Comparison of ENCODE assay signal across 12 cellular contexts in genomic region chr17:50199211-50199633, GRCh38. TPM values are rescaled to one million over a fixed set of nuclear protein-coding genes. Genes with fewer than 3 reads are reported as not detected.
DNase-seq lines count a peak whose midpoint lies in the region; ATAC-seq, FAIRE-seq and TF ChIP-seq lines count a peak whose summit lies in the region.
"Had no signal": no experiment of that assay in that cellular context is flagged by ENCODE, and none has a peak within 500 bp of the region (broad histone marks: within the 10 kb centered on the region; RNA-seq: fewer than 3 reads in every experiment).

No MANE protein-coding gene starts in this region.

- no peaks in the 10 kb centered on the region for H4K20me1 ChIP-seq in HCT116 (ENCODE audit: insufficient read depth)
- peaks cover 7% of the 10 kb centered on the region; the same call in 1 of the 2 replicates for H4K20me1 ChIP-seq in K562 (replicated peaks; ENCODE audit: control insufficient read depth, insufficient read depth, low read length)

- H3K9me1 ChIP-seq in K562 (ENCODE audit: control insufficient read depth, insufficient read depth, low read length): no peaks in the 10 kb centered on the region

- H3K36me3 ChIP-seq in HCT116 (ENCODE audit: control insufficient read depth in 1 of 2, insufficient read depth in 2 of 2, low read length in 2 of 2) (0 out of 4 replicates have a peak, but pooled peaks cover 0 to 5% of the 10 kb centered on the region in 2 experiments), K562 (ENCODE audit: control insufficient read depth, insufficient read depth, low read length) (no peaks in the 10 kb centered on the region), iPS-18a (ENCODE audit: control insufficient read depth, low read depth, low read length) (peaks cover 5% of the 10 kb centered on the region), stomach (peaks cover 37 to 46% (median 40%) of the 10 kb centered on the region in 4 donors)

- POLR2A ChIA-PET in HCT116 (lab: Charles Lee): interaction anchor here (1.5 to 2.8 kb wide), 3 partner anchors 74 to 95 kb away, joined by 6 to 21 read pairs (median 6); no protein-coding TSS in a partner anchor
- POLR2A ChIA-PET in K562 (lab: Yijun Ruan, JAX): interaction anchor here (1.2 kb wide), 1 partner anchor 11 kb away, joined by 4 read pairs; no protein-coding TSS in a partner anchor
- POLR2A ChIA-PET in activated CD4-positive, alpha-beta T cell treated with anti-CD3 and anti-CD28 coated beads for 36 hours (lab: Charles Lee): no interaction called here

- 18% methylated on average over 6 of the region's 25 CpGs for WGBS in K562 (ENCODE audit: insufficient coverage, low coverage, missing lambda C conversion rate)
- 22 to 49% (median 37%) methylated on average over 20 to 25 of the region's 25 CpGs for WGBS in stomach, 5 donors

- H3K27ac ChIP-seq in HCT116 (ENCODE audit: low read depth, low read length) (peak overlapping the region; percentile 87), K562 (ENCODE audit: extremely low read depth, low read depth, low read length) (no peak overlapping the region), iPS-18a (ENCODE audit: low read length) (no peak overlapping the region), stomach (peak overlapping the region; percentile 70 to 93 (median 90))

- H3K9ac ChIP-seq in HCT116 (ENCODE audit: low read length) (peak overlapping the region; percentile 68), K562 (ENCODE audit: insufficient read depth in 1 of 2, low read depth in 2 of 2, low read length in 2 of 2) (no peak overlapping the region), iPS-18a (ENCODE audit: low read length) (no peak overlapping the region)

- H3K27me3 ChIP-seq in HCT116 (ENCODE audit: insufficient read depth, low read length) (no peaks in the 10 kb centered on the region), K562 (ENCODE audit: control insufficient read depth in 2 of 2, insufficient read depth in 2 of 2, low read length in 2 of 2) (peaks cover 10 to 43% of the 10 kb centered on the region in 2 experiments; a peak in 4 of 5 replicates), iPS-18a (ENCODE audit: control insufficient read depth, insufficient read depth, low read length) (peaks cover 32% of the 10 kb centered on the region), stomach (peaks cover 0 to 45% (median 14%) of the 10 kb centered on the region in 3 donors)

- H3K27ac Mint-ChIP-seq in activated CD4-positive, alpha-beta T cell treated with anti-CD3 and anti-CD28 coated beads for 36 hours: no peak overlapping the region
- H3K27ac Mint-ChIP-seq: activated CD8-positive, alpha-beta memory T cell treated with anti-CD3 and anti-CD28 coated beads, Interleukin-2, amount 10 ng/mL, durations not matched to agents 7 days and 5 days had no signal

- TF ChIP-seq POLR2A in HCT116 (IDR thresholded peaks at IDR 0.05; ENCODE audit: borderline replicate concordance, extremely low read depth, insufficient read depth, insufficient read length): no peak
- no peak for TF ChIP-seq POLR2A in K562 (conservative IDR thresholded peaks at IDR 0.05)
- no peak for TF ChIP-seq POLR2A in stomach (IDR thresholded peaks at IDR 0.05)

- in situ Hi-C loops in K562 (cut with MboI): no loop called here

- H3K9me3 Mint-ChIP-seq in activated CD4-positive, alpha-beta T cell treated with anti-CD3 and anti-CD28 coated beads for 36 hours (ENCODE audit: low read depth): no peaks in the 10 kb centered on the region

- CTCF ChIA-PET in HCT116 (lab: Charles Lee) (interaction anchor here (1.1 to 4.2 kb wide), 17 partner anchors 14 to 280 kb away, joined by 3 to 243 read pairs (median 8); partner anchors contain the start of genes RSAD1 and TMEM92), K562 (lab: Yijun Ruan, JAX; ENCODE audit: low intra/inter-chr PET ratio) (interaction anchor here (0.8 to 5.1 kb wide), 10 partner anchors 30 to 279 kb away, joined by 3 to 147 read pairs (median 8); partner anchors contain the start of genes RSAD1 and TMEM92)
- CTCF ChIA-PET in activated CD4-positive, alpha-beta T cell treated with anti-CD3 and anti-CD28 coated beads for 36 hours (lab: Charles Lee): interaction anchor here (0.5 to 7.3 kb wide), 13 partner anchors 15 to 198 kb away, joined by 3 to 200 read pairs (median 12); partner anchors contain the start of genes LRRC59 and TMEM92

- ATAC-seq in HCT116: no peak
- no peak for ATAC-seq in K562
- ATAC-seq in HG02970 (IDR thresholded peaks at IDR 0.05; ENCODE audit: low FRiP score, unreplicated experiment): no peak
- no peak for ATAC-seq in GM21619 (IDR thresholded peaks at IDR 0.05; ENCODE audit: unreplicated experiment)
- no peak for ATAC-seq in activated CD4-positive, alpha-beta T cell treated with anti-CD3 and anti-CD28 coated beads for 36 hours

- no peak overlapping the region for H3K4me3 Mint-ChIP-seq in activated CD4-positive, alpha-beta T cell treated with anti-CD3 and anti-CD28 coated beads for 36 hours

- TF ChIP-seq RAD21 in HCT116 (IDR thresholded peaks at IDR 0.05; ENCODE audit: low read depth) (no peak), K562 (CRISPR knock-in tag; conservative IDR thresholded peaks at IDR 0.05 in 1 of 2, IDR thresholded peaks at IDR 0.05 in 1 of 2) (no peak)

- peak overlapping the region; percentile 71 to 75 for H3K4me3 ChIP-seq in HCT116 (replicated peaks in 1 of 2; ENCODE audit: low read depth in 1 of 2, low read length in 2 of 2)
- H3K4me3 ChIP-seq in K562: no peak overlapping the region
- H3K4me3 ChIP-seq in iPS-18a (ENCODE audit: low read length): peak overlapping the region; percentile 67
- H3K4me3 ChIP-seq in stomach: peak overlapping the region; percentile 49 to 61 (median 56)

- TF ChIP-seq CTCF in HCT116 (IDR thresholded peaks at IDR 0.05 in 2 of 3, conservative IDR thresholded peaks at IDR 0.05 in 1 of 3; ENCODE audit: borderline replicate concordance in 1 of 3, insufficient read depth in 1 of 3, low read depth in 2 of 3, low read length in 2 of 3) (no peak), K562 (IDR thresholded peaks at IDR 0.05 in 2 of 3, conservative IDR thresholded peaks at IDR 0.05 in 1 of 3; ENCODE audit: insufficient read depth in 2 of 3, low read depth in 1 of 3, low read length in 3 of 3) (no peak), stomach (IDR thresholded peaks at IDR 0.05) (no peak)

- no TSS peak for BruUV-seq in HCT116 (replicated peaks; lab: Mats Ljungman, UMichigan)
- no TSS peak for BruUV-seq in K562 (replicated peaks; lab: Mats Ljungman, UMichigan)

- FAIRE-seq in K562 (lab: Jason Lieb, UNC): no peak

- no peaks in the 10 kb centered on the region for H3K36me3 Mint-ChIP-seq in activated CD4-positive, alpha-beta T cell treated with anti-CD3 and anti-CD28 coated beads for 36 hours (ENCODE audit: low read depth)
- H3K36me3 Mint-ChIP-seq: activated CD8-positive, alpha-beta memory T cell treated with anti-CD3 and anti-CD28 coated beads, Interleukin-2, amount 10 ng/mL, durations not matched to agents 7 days and 5 days had no signal

- H3K9me2 ChIP-seq in HCT116 (ENCODE audit: insufficient read depth): no peaks in the 10 kb centered on the region

- TF ChIP-seq EP300 in K562 (IDR thresholded peaks at IDR 0.05; ENCODE audit: low read length) (no peak), stomach (IDR thresholded peaks at IDR 0.05) (no peak)

- no peaks in the 10 kb centered on the region for H3K79me2 ChIP-seq in HCT116 (ENCODE audit: insufficient read depth, low read length)
- no peaks in the 10 kb centered on the region for H3K79me2 ChIP-seq in K562 (ENCODE audit: control insufficient read depth, insufficient read depth, low read length)

- H3K4me2 ChIP-seq in HCT116 (ENCODE audit: low read length): peak overlapping the region; percentile 99
- no peak overlapping the region for H3K4me2 ChIP-seq in K562 (ENCODE audit: insufficient read depth, low read length)

- H3K4me1 ChIP-seq in HCT116 (ENCODE audit: control insufficient read depth in 1 of 2, insufficient read depth in 2 of 2, low read length in 2 of 2) (peaks cover 10 to 39% of the 10 kb centered on the region in 2 experiments), K562 (replicated peaks in 1 of 2; ENCODE audit: control insufficient read depth in 2 of 2, insufficient read depth in 2 of 2, low read length in 2 of 2) (peaks cover 4 to 25% of the 10 kb centered on the region in 2 experiments; a peak in 3 of 5 replicates), iPS-18a (ENCODE audit: control insufficient read depth, low read depth, low read length) (no peaks in the 10 kb centered on the region), stomach (peaks cover 23 to 79% (median 53%) of the 10 kb centered on the region in 4 donors)

- peaks cover 16% of the 10 kb centered on the region for H3K4me1 Mint-ChIP-seq in activated CD4-positive, alpha-beta T cell treated with anti-CD3 and anti-CD28 coated beads for 36 hours

- no peak for DNase-seq in HCT116 (ENCODE audit: low read depth, low spot score)
- DNase-seq in K562 (ENCODE audit: extremely low read depth in 1 of 4, low spot score in 3 of 4): no peak
- DNase-seq in stomach: no peak
- DNase-seq in islet precursor cell: no peak
- DNase-seq in activated CD4-positive, alpha-beta T cell treated with anti-CD3 and anti-CD28 coated beads for 36 hours: no peak
- DNase-seq: erythroblast had no signal

- no peaks in the 10 kb centered on the region for H3K9me3 ChIP-seq in HCT116 (ENCODE audit: control insufficient read depth in 1 of 2, insufficient read depth in 1 of 2, low read depth in 1 of 2, low read length in 2 of 2)
- no peaks in the 10 kb centered on the region for H3K9me3 ChIP-seq in K562 (replicated peaks; ENCODE audit: control insufficient read depth, insufficient read depth, low read depth, low read length)
- no peaks in the 10 kb centered on the region for H3K9me3 ChIP-seq in iPS-18a (ENCODE audit: control insufficient read depth, low read depth, low read length)
- H3K9me3 ChIP-seq in stomach: no peaks in the 10 kb centered on the region

- RAD21 ChIA-PET in HCT116 (lab: Charles Lee; ENCODE audit: low non-redundant PET in 1 of 2, low total read pairs in 2 of 2, uncharacterized antibody in 2 of 2, unreplicated experiment in 2 of 2): interaction anchor here in 1 of 2 experiments (0.6 to 3.0 kb wide), 5 partner anchors 21 to 100 kb away, joined by 3 to 12 read pairs (median 11); partner anchors contain the start of gene TMEM92

- peaks cover 34% of the 10 kb centered on the region for H3K27me3 Mint-ChIP-seq in activated CD4-positive, alpha-beta T cell treated with anti-CD3 and anti-CD28 coated beads for 36 hours

- intact Hi-C loops in HCT116 (cut with micrococcal nuclease): loop anchor here (5.0 kb wide), 1 partner anchor 632 kb away; no protein-coding TSS in a partner anchor
- intact Hi-C loops in K562 (cut with micrococcal nuclease): loop anchor here (2.0 kb wide), 1 partner anchor 84 kb away; no protein-coding TSS in a partner anchor
- intact Hi-C loops in stomach (cut with DNase I; ENCODE audit: low total_unique reads): no loop called here
- intact Hi-C loops in activated CD4-positive, alpha-beta T cell treated with anti-CD3 and anti-CD28 coated beads for 36 hours (cut with DNase I, micrococcal nuclease): no loop called here

- H2AFZ ChIP-seq in HCT116 (ENCODE audit: low read depth, low read length, poor library complexity, severe bottlenecking) (no peak overlapping the region), K562 (ENCODE audit: low read depth, low read length) (no peak overlapping the region)

RNA-seq across cellular contexts. Expression of gene COL1A1, which starts 2.2 kb away (rescaled TPM):
- total RNA-seq in HCT116 (2021; ENCODE audit: unreplicated experiment) (33.6 TPM), K562 (2014; rRNA removed) (0.86 and 0.91 TPM in 2 replicates), K562 (2014; rRNA removed; fragmentation: Illumina TruSeq; extraction: Trizol) (0.15 TPM in 1 of 2 replicates, not detected in the other), K562 (2015; rRNA removed; fragmentation: Illumina TruSeq; extraction: Trizol) (0.08 and 0.18 TPM in 2 replicates), K562 (2021) (2.8 and 3.4 TPM in 2 replicates), stomach (1,000 to 10,000 TPM in 1 of 5 donors, 100 to 1,000 TPM in 3, 10 to 100 TPM in 1; 87.0 to 1,931 (median 219) TPM)
- 22.1 and 42.6 TPM in 2 replicates for polyA plus RNA-seq in HCT116 (2012)
- 3.2 and 16.9 TPM in 2 replicates for total RNA-seq in K562 (2011; cell fraction: chromatin; rRNA removed; ENCODE audit: low replicate concordance)
- 5.7 and 9.0 TPM in 2 replicates for total RNA-seq in K562 (2011; cell fraction: nucleolus; rRNA removed)
- 3.7 and 4.2 TPM in 2 replicates for total RNA-seq in K562 (2011; cell fraction: nucleoplasm; rRNA removed)
- polyA plus RNA-seq in K562 (2011; rRNA removed) (0.11 and 0.20 TPM in 2 replicates), K562 (2014; fragmentation: Illumina TruSeq; extraction: Trizol) (0.64 and 0.91 TPM in 2 replicates), K562 (2014; fragmentation: Nextera tagmentation; extraction: Ambion mirVana) (under 1 TPM; 0.04 to 0.06 TPM), K562 (2014; rRNA removed) (0.86 and 0.95 TPM in 2 replicates), stomach (10 to 100 TPM; 17.9 to 60.0 (median 24.9) TPM)
- polyA plus RNA-seq in K562 (2011; cell fraction: cytosol; rRNA removed): 0.16 and 0.27 TPM in 2 replicates
- polyA plus RNA-seq in K562 (2011; cell fraction: nucleus; rRNA removed): 2.0 and 4.9 TPM in 2 replicates
- 1.1 and 1.7 TPM in 2 replicates for polyA plus RNA-seq in K562 (2012)
- polyA minus RNA-seq in K562 (2011; rRNA and poly(A)+ RNA removed): 0.25 and 1.1 TPM in 2 replicates
- 2.0 and 3.3 TPM in 2 replicates for polyA minus RNA-seq in K562 (2011; cell fraction: cytosol; rRNA and poly(A)+ RNA removed)
- 2.3 and 3.1 TPM in 2 replicates for polyA minus RNA-seq in K562 (2011; cell fraction: nucleus; rRNA and poly(A)+ RNA removed)
- under 1 TPM; 0.55 to 0.70 TPM for total RNA-seq in activated CD4-positive, alpha-beta T cell treated with anti-CD3 and anti-CD28 coated beads for 36 hours

RNA-seq across cellular contexts. Expression of gene SGCA, which starts 33.4 kb away (rescaled TPM):
- total RNA-seq in HCT116 (2021; ENCODE audit: unreplicated experiment) (0.37 TPM), K562 (2014; rRNA removed) (not detected in 2 replicates), K562 (2014; rRNA removed; fragmentation: Illumina TruSeq; extraction: Trizol) (not detected in 2 replicates), K562 (2015; rRNA removed; fragmentation: Illumina TruSeq; extraction: Trizol) (not detected in 2 replicates), K562 (2021) (not detected in 2 replicates), stomach (10 to 100 TPM in 3 of 5 donors, 1 to 10 TPM in 2; 5.4 to 89.3 (median 21.4) TPM)
- 0.21 and 0.56 TPM in 2 replicates for polyA plus RNA-seq in HCT116 (2012)
- not detected in 2 replicates for total RNA-seq in K562 (2011; cell fraction: chromatin; rRNA removed; ENCODE audit: low replicate concordance)
- total RNA-seq in K562 (2011; cell fraction: nucleolus; rRNA removed): not detected in 2 replicates
- not detected in 2 replicates for total RNA-seq in K562 (2011; cell fraction: nucleoplasm; rRNA removed)
- polyA plus RNA-seq in K562 (2011; rRNA removed) (not detected in 2 replicates), K562 (2014; fragmentation: Illumina TruSeq; extraction: Trizol) (not detected in 2 replicates), K562 (2014; fragmentation: Nextera tagmentation; extraction: Ambion mirVana) (not detected), K562 (2014; rRNA removed) (not detected in 2 replicates), stomach (10 to 100 TPM in 1 of 3 donors, 1 to 10 TPM in 2; 6.0 to 24.3 (median 8.7) TPM)
- not detected in 2 replicates for polyA plus RNA-seq in K562 (2011; cell fraction: cytosol; rRNA removed)
- not detected in 2 replicates for polyA plus RNA-seq in K562 (2011; cell fraction: nucleus; rRNA removed)
- not detected in 2 replicates for polyA plus RNA-seq in K562 (2012)
- polyA minus RNA-seq in K562 (2011; rRNA and poly(A)+ RNA removed): not detected in 2 replicates
- not detected in 2 replicates for polyA minus RNA-seq in K562 (2011; cell fraction: cytosol; rRNA and poly(A)+ RNA removed)
- not detected in 2 replicates for polyA minus RNA-seq in K562 (2011; cell fraction: nucleus; rRNA and poly(A)+ RNA removed)
- total RNA-seq in activated CD4-positive, alpha-beta T cell treated with anti-CD3 and anti-CD28 coated beads for 36 hours: under 1 TPM in 1 of 2 experiments, not detected in 1; 0.26 TPM
- total RNA-seq: HT-29, renal cortical epithelial cell had no signal

RNA-seq across cellular contexts. Expression of gene PPP1R9B, which starts 48.7 kb away (rescaled TPM):
- 112 TPM for total RNA-seq in HCT116 (2021; ENCODE audit: unreplicated experiment)
- polyA plus RNA-seq in HCT116 (2012): 65.7 and 68.5 TPM in 2 replicates
- total RNA-seq in K562 (2011; cell fraction: chromatin; rRNA removed; ENCODE audit: low replicate concordance): 29.7 and 49.5 TPM in 2 replicates
- 27.6 and 29.7 TPM in 2 replicates for total RNA-seq in K562 (2011; cell fraction: nucleolus; rRNA removed)
- total RNA-seq in K562 (2011; cell fraction: nucleoplasm; rRNA removed): 29.0 and 30.6 TPM in 2 replicates
- total RNA-seq in K562 (2014; rRNA removed): 45.5 and 52.9 TPM in 2 replicates
- total RNA-seq in K562 (2014; rRNA removed; fragmentation: Illumina TruSeq; extraction: Trizol): 9.9 and 14.5 TPM in 2 replicates
- total RNA-seq in K562 (2015; rRNA removed; fragmentation: Illumina TruSeq; extraction: Trizol): 28.6 and 29.0 TPM in 2 replicates
- 56.6 and 63.5 TPM in 2 replicates for total RNA-seq in K562 (2021)
- polyA plus RNA-seq in K562 (2011; rRNA removed): 11.6 and 12.7 TPM in 2 replicates
- 11.9 and 15.6 TPM in 2 replicates for polyA plus RNA-seq in K562 (2011; cell fraction: cytosol; rRNA removed)
- 50.9 and 52.5 TPM in 2 replicates for polyA plus RNA-seq in K562 (2011; cell fraction: nucleus; rRNA removed)
- polyA plus RNA-seq in K562 (2012): 27.4 and 32.9 TPM in 2 replicates
- 24.7 and 25.5 TPM in 2 replicates for polyA plus RNA-seq in K562 (2014; fragmentation: Illumina TruSeq; extraction: Trizol)
- under 1 TPM; 0.10 to 0.13 TPM for polyA plus RNA-seq in K562 (2014; fragmentation: Nextera tagmentation; extraction: Ambion mirVana)
- polyA plus RNA-seq in K562 (2014; rRNA removed): 34.2 and 35.7 TPM in 2 replicates
- 18.9 and 21.8 TPM in 2 replicates for polyA minus RNA-seq in K562 (2011; rRNA and poly(A)+ RNA removed)
- polyA minus RNA-seq in K562 (2011; cell fraction: cytosol; rRNA and poly(A)+ RNA removed): 17.7 and 18.7 TPM in 2 replicates
- polyA minus RNA-seq in K562 (2011; cell fraction: nucleus; rRNA and poly(A)+ RNA removed): 12.4 and 25.9 TPM in 2 replicates
- total RNA-seq in stomach: 10 to 100 TPM; 11.6 to 64.2 (median 22.5) TPM
- 10 to 100 TPM; 13.1 to 28.8 (median 14.2) TPM for polyA plus RNA-seq in stomach
- 10 to 100 TPM; 61.1 to 64.0 TPM for total RNA-seq in activated CD4-positive, alpha-beta T cell treated with anti-CD3 and anti-CD28 coated beads for 36 hours

Comparison
In these comparisons a context has a peak if more than half of its experiments do, and no peak if none do; other contexts are left out.
1. H3K27ac ChIP-seq: peak in HCT116 (single experiment) and stomach (5 of 5); none in K562 (single experiment) and iPS-18a (single experiment).
2. intact Hi-C loops: an anchor here in HCT116 (5.0 kb wide) and K562 (2.0 kb wide); none called in stomach and activated CD4-positive, alpha-beta T cell treated with anti-CD3 and anti-CD28 coated beads for 36 hours.
3. Of the 22 proteins assayed by ChIP-seq in both K562 and HCT116: peak only in K562: none; only in HCT116: ZFX; in both: none; in neither: 21.